Comparison of ENCODE assay signal across 8 cellular contexts in the genomic region with DNA sequence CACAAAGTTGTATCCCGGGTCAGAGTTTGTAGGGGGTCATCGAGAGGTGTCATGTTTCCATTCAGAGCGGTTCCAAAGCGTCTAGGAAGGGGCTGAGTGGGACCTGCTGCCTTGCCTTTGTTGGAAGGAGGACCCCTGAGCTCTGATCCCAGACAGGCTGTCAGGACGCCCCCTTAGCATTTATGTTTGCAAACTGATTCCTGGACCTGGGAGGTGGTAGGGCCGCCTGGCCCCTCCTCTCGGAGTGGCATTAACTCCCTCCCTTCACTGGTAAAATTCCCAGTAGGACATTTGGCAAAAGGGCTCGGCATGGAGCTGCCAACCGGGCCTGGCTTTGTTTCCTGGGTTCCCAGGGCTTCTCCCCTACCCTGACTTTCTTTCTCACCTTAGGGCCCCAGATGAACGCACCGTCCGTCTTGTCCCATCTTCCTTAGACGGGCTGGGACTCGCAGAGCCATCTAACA. TPM values are rescaled to one million over a fixed set of nuclear protein-coding genes. Genes with fewer than 3 reads are reported as not detected.
DNase-seq lines count a peak whose midpoint lies in the region; ATAC-seq, FAIRE-seq and TF ChIP-seq lines count a peak whose summit lies in the region.

No MANE protein-coding gene starts in this region.

- TF ChIP-seq CTCF in HepG2 (CRISPR knock-in tag; IDR thresholded peaks at IDR 0.05) (no peak), thyroid gland (IDR thresholded peaks at IDR 0.05) (no peak)

- peaks cover 45% of the 10 kb centered on the region for H3K4me1 ChIP-seq in HepG2 (ENCODE audit: insufficient read depth, low read length)
- H3K4me1 ChIP-seq in thyroid gland = peaks cover 41 to 54% of the 10 kb centered on the region in 2 donors

- peak overlapping the region; percentile 54 for H3K27ac Mint-ChIP-seq in activated CD8-positive, alpha-beta memory T cell treated with anti-CD3 and anti-CD28 coated beads, Interleukin-2, amount 10 ng/mL, durations not matched to agents 7 days and 5 days

- peak overlapping the region; percentile 95 for H3K27ac ChIP-seq in HepG2 (ENCODE audit: extremely low read length, insufficient read depth, low read length)
- peak overlapping the region; percentile 97 to 100 (median 98) for H3K27ac ChIP-seq in thyroid gland

- H3K4me3 ChIP-seq in HepG2 (replicated peaks in 1 of 3; ENCODE audit: insufficient read depth in 1 of 3, low read depth in 2 of 3, low read length in 3 of 3) = peak overlapping the region; percentile 85 to 92 (median 86)
- H3K4me3 ChIP-seq in thyroid gland (replicated peaks in 1 of 3) = peak overlapping the region in 2 of 3 donors; percentile 46 to 87

- H3K4me2 ChIP-seq in HepG2 (ENCODE audit: low read depth, low read length) = peak overlapping the region; percentile 92

- peak overlapping the region; percentile 83 for H3K9ac ChIP-seq in HepG2 (ENCODE audit: insufficient read depth, low read depth, low read length)

- no peaks in the 10 kb centered on the region for H4K20me1 ChIP-seq in HepG2 (ENCODE audit: insufficient read depth, low read length)

- BruUV-seq in HepG2 (replicated peaks; lab: Mats Ljungman, UMichigan) = no TSS peak

- no peak for TF ChIP-seq RAD21 in HepG2 (CRISPR knock-in tag; IDR thresholded peaks at IDR 0.05)

- WGBS in HepG2 (ENCODE audit: low lambda C conversion rate) = 42% methylated on average over 9 of the region's 14 CpGs
- 39 to 55% methylated on average over 10 to 14 of the region's 14 CpGs for WGBS in thyroid gland, 2 donors

- TF ChIP-seq EP300 in HepG2 (IDR thresholded peaks at IDR 0.05; ENCODE audit: low read depth in 2 of 2, low read length in 2 of 2) (no peak), HepG2 (CRISPR knock-in tag; IDR thresholded peaks at IDR 0.05; ENCODE audit: borderline replicate concordance) (no peak)

- no peak for DNase-seq in activated CD8-positive, alpha-beta memory T cell treated with anti-CD3 and anti-CD28 coated beads, Interleukin-2, amount 10 ng/mL, durations not matched to agents 7 days and 5 days
- DNase-seq in activated CD8-positive, alpha-beta memory T cell treated with anti-CD3 and anti-CD28 coated beads, Interleukin-2, amount 50 U/mL, for 4 hours = no peak
- DNase-seq in astrocyte of the hippocampus (ENCODE audit: low read depth, low spot score) = peak; percentile 21
- DNase-seq in HepG2 (ENCODE audit: low spot score) = no peak
- DNase-seq in thyroid gland = no peak
- no peak for DNase-seq in retina

- in situ Hi-C loops in HepG2 (cut with HindIII; ENCODE audit: extremely low pct_ligation_motif_present, low pct_unique_long_range_greater_than_20kb) = no loop called here

- peaks cover 36% of the 10 kb centered on the region for H3K79me2 ChIP-seq in HepG2 (ENCODE audit: insufficient read depth, low read length)

- CTCF ChIA-PET in activated CD8-positive, alpha-beta memory T cell treated with anti-CD3 and anti-CD28 coated beads, Interleukin-2, amount 10 ng/mL, durations not matched to agents 7 days and 5 days (lab: Charles Lee) = interaction anchor here (0.7 to 3.9 kb wide), 16 partner anchors 9 to 156 kb away, joined by 3 to 26 read pairs (median 6); partner anchors contain the start of genes CDKN2AIPNL and UBE2B
- CTCF ChIA-PET in HepG2 (lab: Yijun Ruan, JAX; ENCODE audit: low intra/inter-chr PET ratio, low total read pairs) = no interaction called here

- intact Hi-C loops in HepG2 (cut with micrococcal nuclease; ENCODE audit: unreplicated experiment) = loop anchor here (2.0 to 5.0 kb wide), 2 partner anchors 21 to 49 kb away; no protein-coding TSS in a partner anchor
- intact Hi-C loops in thyroid gland (cut with DNase I) = loop anchor here (5.0 to 10.0 kb wide), 3 partner anchors 49 to 113 kb away; partner anchors contain the start of gene CDKN2AIPNL

- peaks cover 3% of the 10 kb centered on the region for H3K36me3 Mint-ChIP-seq in activated CD8-positive, alpha-beta memory T cell treated with anti-CD3 and anti-CD28 coated beads, Interleukin-2, amount 10 ng/mL, durations not matched to agents 7 days and 5 days

- H3K36me3 ChIP-seq in HepG2 (replicated peaks in 1 of 2; ENCODE audit: control insufficient read depth in 1 of 2, insufficient read depth in 2 of 2, low read length in 2 of 2) (0 out of 5 replicates have a peak, but pooled peaks cover 1 to 3% of the 10 kb centered on the region in 2 experiments), thyroid gland (no peaks in the 10 kb centered on the region)

- H3K9me3 Mint-ChIP-seq in activated CD8-positive, alpha-beta memory T cell treated with anti-CD3 and anti-CD28 coated beads, Interleukin-2, amount 10 ng/mL, durations not matched to agents 7 days and 5 days (ENCODE audit: low read depth) = no peaks in the 10 kb centered on the region

- H3K4me1 Mint-ChIP-seq in activated CD8-positive, alpha-beta memory T cell treated with anti-CD3 and anti-CD28 coated beads, Interleukin-2, amount 10 ng/mL, durations not matched to agents 7 days and 5 days = peaks cover 36% of the 10 kb centered on the region

- H3K9me3 ChIP-seq in HepG2 (ENCODE audit: low read length) = no peaks in the 10 kb centered on the region
- no peaks in the 10 kb centered on the region for H3K9me3 ChIP-seq in thyroid gland

- ATAC-seq in activated CD8-positive, alpha-beta memory T cell treated with anti-CD3 and anti-CD28 coated beads, Interleukin-2, amount 10 ng/mL, durations not matched to agents 7 days and 5 days = no peak
- ATAC-seq in HepG2 (no peak; the same call in 1 of the 3 replicates), GM18861 (IDR thresholded peaks at IDR 0.05; ENCODE audit: unreplicated experiment) (no peak), GM21723 (IDR thresholded peaks at IDR 0.05; ENCODE audit: unreplicated experiment) (no peak)

- no peaks in the 10 kb centered on the region for H3K27me3 Mint-ChIP-seq in activated CD8-positive, alpha-beta memory T cell treated with anti-CD3 and anti-CD28 coated beads, Interleukin-2, amount 10 ng/mL, durations not matched to agents 7 days and 5 days

- H3K27me3 ChIP-seq in HepG2 (ENCODE audit: control insufficient read depth in 1 of 2, insufficient read depth in 2 of 2, low read length in 2 of 2) (no peaks in the 10 kb centered on the region; a peak in 1 of 5 replicates), thyroid gland (no peaks in the 10 kb centered on the region)

- POLR2A ChIA-PET in HepG2 (lab: Yijun Ruan, JAX) = interaction anchor here (0.9 to 6.9 kb wide), 10 partner anchors 16 to 156 kb away, joined by 3 to 109 read pairs (median 27); partner anchors contain the start of genes CDKN2AIPNL and UBE2B

- no peak for FAIRE-seq in HepG2 (lab: Jason Lieb, UNC)

- H3K4me3 Mint-ChIP-seq in activated CD8-positive, alpha-beta memory T cell treated with anti-CD3 and anti-CD28 coated beads, Interleukin-2, amount 10 ng/mL, durations not matched to agents 7 days and 5 days = peak overlapping the region; percentile 99

- TF ChIP-seq POLR2A in HepG2 (IDR thresholded peaks at IDR 0.05; ENCODE audit: insufficient read depth in 1 of 2, low read depth in 2 of 2, low read length in 2 of 2) (no peak), thyroid gland (IDR thresholded peaks at IDR 0.05) (no peak)

- H2AFZ ChIP-seq in HepG2 (ENCODE audit: low read length) = no peak overlapping the region

TF ChIP-seq in HepG2, 621 proteins besides CTCF, POLR2A, EP300 and RAD21 (continues in another document):
- TF ChIP-seq CAMTA2 (CRISPR knock-in tag; IDR thresholded peaks at IDR 0.05; ENCODE audit: borderline replicate concordance) = peak; percentile 65; the same call in 1 of the 2 replicates
- TF ChIP-seq ZNF251 (CRISPR knock-in tag; IDR thresholded peaks at IDR 0.05) = no peak
- TF ChIP-seq ZNF225 (CRISPR knock-in tag; IDR thresholded peaks at IDR 0.05) = no peak
- no peak for TF ChIP-seq TCF7 (IDR thresholded peaks at IDR 0.05; ENCODE audit: low read depth)

RNA-seq across cellular contexts. Expression of gene JADE2, which starts 2.5 kb away (rescaled TPM):
- 10 to 100 TPM; 88.1 to 98.4 TPM for total RNA-seq in activated CD8-positive, alpha-beta memory T cell treated with anti-CD3 and anti-CD28 coated beads, Interleukin-2, amount 10 ng/mL, durations not matched to agents 7 days and 5 days
- total RNA-seq in HepG2 (2016; rRNA removed; fragmentation: Illumina TruSeq; extraction: Trizol) (15.1 and 15.6 TPM in 2 replicates), thyroid gland (100 to 1,000 TPM in 1 of 4 donors, 10 to 100 TPM in 3; 51.7 to 116 (median 76.6) TPM)
- total RNA-seq in HepG2 (2016; cell fraction: cytosol; rRNA removed; fragmentation: Illumina TruSeq; extraction: Trizol; ENCODE audit: low read depth) = 3.9 and 4.4 TPM in 2 replicates
- 15.7 and 16.4 TPM in 2 replicates for total RNA-seq in HepG2 (2016; cell fraction: insoluble cytoplasmic fraction; rRNA removed; fragmentation: Illumina TruSeq; extraction: Trizol)
- total RNA-seq in HepG2 (2016; cell fraction: membrane; rRNA removed; fragmentation: Illumina TruSeq; extraction: Trizol) = 9.9 and 14.2 TPM in 2 replicates
- total RNA-seq in HepG2 (2016; cell fraction: nucleus; rRNA removed; fragmentation: Illumina TruSeq; extraction: Trizol) = 10.7 and 11.7 TPM in 2 replicates
- polyA plus RNA-seq in HepG2 (2011; rRNA removed) = 7.5 and 9.1 TPM in 2 replicates
- polyA plus RNA-seq in HepG2 (2011; cell fraction: cytosol; rRNA removed) = 6.2 and 7.4 TPM in 2 replicates
- polyA plus RNA-seq in HepG2 (2011; cell fraction: nucleus; rRNA removed) = 10.9 and 11.6 TPM in 2 replicates
- 5.4 and 7.6 TPM in 2 replicates for polyA plus RNA-seq in HepG2 (2012)
- 1.7 and 2.3 TPM in 2 replicates for polyA plus RNA-seq in HepG2 (2016; cell fraction: cytosol; fragmentation: Illumina TruSeq; extraction: Trizol; ENCODE audit: low read depth)
- polyA plus RNA-seq in HepG2 (2016; cell fraction: insoluble cytoplasmic fraction; fragmentation: Illumina TruSeq; extraction: Trizol; ENCODE audit: low read depth) = 10.3 and 12.8 TPM in 2 replicates
- polyA plus RNA-seq in HepG2 (2016; cell fraction: membrane; fragmentation: Illumina TruSeq; extraction: Trizol; ENCODE audit: low read depth) = 4.9 and 6.8 TPM in 2 replicates
- polyA plus RNA-seq in HepG2 (2016; cell fraction: nucleus; fragmentation: Illumina TruSeq; extraction: Trizol; ENCODE audit: insufficient read depth, low read depth) = 12.5 and 13.5 TPM in 2 replicates
- 17.4 and 97.1 TPM in 2 replicates for polyA minus RNA-seq in HepG2 (2011; rRNA and poly(A)+ RNA removed; ENCODE audit: low replicate concordance)
- polyA minus RNA-seq in HepG2 (2011; cell fraction: cytosol; rRNA and poly(A)+ RNA removed) = 6.2 and 12.3 TPM in 2 replicates
- 7.2 and 7.7 TPM in 2 replicates for polyA minus RNA-seq in HepG2 (2011; cell fraction: nucleus; rRNA and poly(A)+ RNA removed)
